1 cellular context compared by ENCODE assay signal in the genomic region with DNA sequence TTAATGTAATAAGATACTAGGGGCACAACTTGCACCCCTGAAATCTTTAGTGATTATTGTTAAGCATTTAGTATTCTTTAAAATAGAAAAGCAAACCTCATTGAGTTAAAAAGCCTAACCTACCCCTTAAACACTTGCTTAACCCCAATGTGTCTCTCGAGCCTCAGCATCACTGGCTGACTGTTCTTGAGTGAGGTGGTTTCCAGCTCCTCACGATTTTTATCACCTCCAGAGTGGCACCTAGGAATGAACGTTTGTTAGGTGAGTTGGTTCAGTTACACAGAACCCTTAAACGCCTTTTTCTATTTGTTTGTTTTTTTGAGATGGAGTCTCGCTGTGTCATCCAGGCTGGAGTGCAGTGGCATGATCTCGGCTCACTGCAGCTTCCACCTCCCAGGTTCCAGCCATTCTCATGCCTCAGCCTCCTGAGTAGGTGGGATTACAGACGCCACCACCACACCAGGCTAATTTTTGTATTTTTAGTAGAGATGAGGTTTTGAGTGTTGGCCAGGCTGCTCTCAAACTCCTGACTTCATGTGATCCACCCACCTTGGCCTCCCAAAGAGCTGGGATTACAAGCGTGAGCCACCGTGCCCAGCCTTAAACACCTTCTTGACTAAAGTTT.
TF ChIP-seq lines count a peak whose summit lies in the region.

No MANE protein-coding gene starts in this region.

TF ChIP-seq in HepG2, 621 proteins besides CTCF, POLR2A, EP300 and RAD21:
- no peak for TF ChIP-seq KDM2A (CRISPR knock-in tag; IDR thresholded peaks at IDR 0.05; ENCODE audit: borderline replicate concordance, low read depth)
- TF ChIP-seq ZC3H13 (CRISPR knock-in tag; IDR thresholded peaks at IDR 0.05) = peak; percentile 36; the same call in 1 of the 2 replicates
- peak; percentile 4; the same call in 1 of the 2 replicates for TF ChIP-seq RBFOX2 (IDR thresholded peaks at IDR 0.05; ENCODE audit: low read depth, low read length)
